Comparison of ENCODE assay signal across 8 cellular contexts in genomic region chrX:120790118-120790517, GRCh38.
DNase-seq lines count a peak whose midpoint lies in the region; ATAC-seq, FAIRE-seq and TF ChIP-seq lines count a peak whose summit lies in the region.

No MANE protein-coding gene starts in this region.

- no peak overlapping the region for H3K4me3 Mint-ChIP-seq in progenitor cell of endocrine pancreas (ENCODE audit: low read depth)

- no peak for TF ChIP-seq EP300 in gastroesophageal sphincter (IDR thresholded peaks at IDR 0.05)

- H3K36me3 ChIP-seq in gastroesophageal sphincter = no peaks in the 10 kb centered on the region

- no peak for DNase-seq in D721Med (ENCODE audit: insufficient read length, low spot score)
- DNase-seq in NCI-H510A treated with DMSO at 0.1 percent for 48 hours (lab: John Stamatoyannopoulos, UW) = peak; percentile 77
- DNase-seq in activated CD8-positive, alpha-beta memory T cell treated with anti-CD3 and anti-CD28 coated beads, Interleukin-2, amount 50 U/mL, for 1 hour (ENCODE audit: extremely low read depth) = peak; percentile 1
- no peak for DNase-seq in progenitor cell of endocrine pancreas (ENCODE audit: low spot score, unreplicated experiment)
- DNase-seq in activated effector memory CD4-positive, alpha-beta T cell treated with anti-CD3 and anti-CD28 coated beads, Interleukin-2, amount 50 U/mL, for 16 hours = no peak

- H3K9me3 ChIP-seq in gastroesophageal sphincter = no peaks in the 10 kb centered on the region

- no peaks in the 10 kb centered on the region for H3K27me3 Mint-ChIP-seq in progenitor cell of endocrine pancreas

- WGBS in gastroesophageal sphincter (ENCODE audit: low coverage in 1 of 2), 2 donors = 0% methylated on average over 3 to 5 of the region's 5 CpGs

- peaks cover 0 to 14% (median 0%) of the 10 kb centered on the region in 3 donors for H3K4me1 ChIP-seq in gastroesophageal sphincter

- no peak overlapping the region for H3K27ac ChIP-seq in gastroesophageal sphincter

- H3K9me3 Mint-ChIP-seq in progenitor cell of endocrine pancreas (ENCODE audit: low read depth) = no peaks in the 10 kb centered on the region

- peak; percentile 11 for FAIRE-seq in D721Med (lab: Jason Lieb, UNC)

- TF ChIP-seq POLR2A in gastroesophageal sphincter (IDR thresholded peaks at IDR 0.05) = no peak

- H3K4me3 ChIP-seq in gastroesophageal sphincter = no peak overlapping the region

- peaks cover 4% of the 10 kb centered on the region for H3K4me1 Mint-ChIP-seq in progenitor cell of endocrine pancreas (ENCODE audit: low read depth)

- TF ChIP-seq CTCF in D721Med (IDR thresholded peaks at IDR 0.05; ENCODE audit: insufficient read depth, missing control alignments) (peak; percentile 69), gastroesophageal sphincter (IDR thresholded peaks at IDR 0.05) (peak; percentile 43 to 84 (median 57)), progenitor cell of endocrine pancreas (IDR thresholded peaks at IDR 0.05; ENCODE audit: unreplicated experiment) (peak; percentile 81)

- H3K36me3 Mint-ChIP-seq in progenitor cell of endocrine pancreas (ENCODE audit: insufficient read depth) = no peaks in the 10 kb centered on the region

- no peaks in the 10 kb centered on the region for H3K27me3 ChIP-seq in gastroesophageal sphincter

- H3K27ac Mint-ChIP-seq in progenitor cell of endocrine pancreas = no peak overlapping the region

- peak; percentile 80 for ATAC-seq in GM18909 (IDR thresholded peaks at IDR 0.05; ENCODE audit: poor library complexity, unreplicated experiment)
- ATAC-seq in HG03432 (IDR thresholded peaks at IDR 0.05; ENCODE audit: unreplicated experiment) = peak; percentile 80
- peak; percentile 47 for ATAC-seq in gastroesophageal sphincter

Comparison
In these comparisons a context has a peak if more than half of its experiments do, and no peak if none do; other contexts are left out.
1. DNase-seq: peak in NCI-H510A treated with DMSO at 0.1 percent for 48 hours (single experiment) and activated CD8-positive, alpha-beta memory T cell treated with anti-CD3 and anti-CD28 coated beads, Interleukin-2, amount 50 U/mL, for 1 hour (single experiment); none in D721Med (single experiment), progenitor cell of endocrine pancreas (single experiment) and activated effector memory CD4-positive, alpha-beta T cell treated with anti-CD3 and anti-CD28 coated beads, Interleukin-2, amount 50 U/mL, for 16 hours (single experiment).
2. Peak in every context shown above with its lines, with median percentiles within 50 percentile points of each other: CTCF ChIP-seq and ATAC-seq.